ENCODE assay signal across 8 cellular contexts in genomic region chr19:57240311-57241090, GRCh38.
DNase-seq lines count a peak whose midpoint lies in the region; ATAC-seq lines count a peak whose summit lies in the region.

ZNF805 (plus strand) TSS chr19:57240632; CDS start chr19:57240892, 260 bp downstream.

- ATAC-seq in GM19043 (IDR thresholded peaks at IDR 0.05; ENCODE audit: low read depth, unreplicated experiment) (peak; percentile 87), HG03354 (IDR thresholded peaks at IDR 0.05; ENCODE audit: poor library complexity, severe bottlenecking, unreplicated experiment) (peak; percentile 94)

- peak; percentile 71 to 75 for DNase-seq in AML-193 (lab: John Stamatoyannopoulos, UW)
- DNase-seq in NCI-H446 treated with DMSO at 0.1 percent for 48 hours (lab: John Stamatoyannopoulos, UW), result peak; percentile 58
- peak; percentile 92 for DNase-seq in activated CD4-positive, CD25-positive, alpha-beta regulatory T cell treated with anti-CD3 and anti-CD28 coated beads, Interleukin-2, amount 50 U/mL, for 72 hours
- DNase-seq in cerebellar nuclear complex (lab: John Stamatoyannopoulos, UW), result peak; percentile 64 to 88
- DNase-seq in islet precursor cell, result peak; percentile 97
- peak; percentile 95 for DNase-seq in stimulated activated CD4-positive, alpha-beta T cell treated with anti-CD3 and anti-CD28 coated beads, Interleukin-12 subunit alpha, Interleukin-12 subunit beta, amount 100 ng/mL, for 4 hours

Comparison
In these comparisons a context has a peak if more than half of its experiments do, and no peak if none do; other contexts are left out.
1. Peak in every context shown above with its lines: DNase-seq and ATAC-seq.